ENCODE assay signal across 8 cellular contexts in genomic region chr13:19782727-19783682, GRCh38. TPM values are rescaled to one million over a fixed set of nuclear protein-coding genes. Genes with fewer than 3 reads are reported as not detected.
DNase-seq lines count a peak whose midpoint lies in the region; ATAC-seq and TF ChIP-seq lines count a peak whose summit lies in the region.
"Not testable (repeated sequence)": the region's sequence is repeated elsewhere in the genome, so short reads cannot be mapped to it uniquely, and the experiment has no call there.

TSS of gene PSPC1 (minus strand) at chr13:19782945. CDS start at chr13:19782757, 188 bp downstream.

- CTCF ChIA-PET in T-cell (lab: Charles Lee), result interaction anchor here (0.6 to 1.6 kb wide), 7 partner anchors 41 to 177 kb away, joined by 3 to 8 read pairs (median 4); no protein-coding TSS in a partner anchor

- H3K36me3 Mint-ChIP-seq in T-cell, result not testable (repeated sequence)

- peak within 1 kb of the TSS; percentile 98 for H3K27ac Mint-ChIP-seq in T-cell

- H3K4me3 ChIP-seq in GM12865 (ENCODE audit: low read depth, low read length) (peak within 1 kb of the TSS; percentile 94), cardiac muscle cell (peak within 1 kb of the TSS; percentile 91), parathyroid adenoma (ENCODE audit: low read depth, low read length) (peak within 1 kb of the TSS; percentile 89), tibial nerve (peak within 1 kb of the TSS; percentile 60 to 94 (median 88))

- peak; percentile 37 to 96 for TF ChIP-seq EP300 in tibial nerve (IDR thresholded peaks at IDR 0.05)

- peak within 1 kb of the TSS; percentile 94 to 98 (median 97) for H3K4me3 Mint-ChIP-seq in T-cell

- POLR2A ChIA-PET in T-cell (lab: Charles Lee), result interaction anchor here in 1 of 2 donors (0.5 to 1.3 kb wide), 3 partner anchors 63 to 340 kb away, joined by 3 to 6 read pairs (median 5); no protein-coding TSS in a partner anchor

- H3K79me2 ChIP-seq in parathyroid adenoma, result not testable (repeated sequence)

- not testable (repeated sequence) for H3K4me1 ChIP-seq in cardiac muscle cell (ENCODE audit: low read depth); parathyroid adenoma; tibial nerve

- H3K27me3 ChIP-seq in cardiac muscle cell; parathyroid adenoma (ENCODE audit: control insufficient read depth, insufficient read depth, low read length); tibial nerve: not testable (repeated sequence)

- peak within 1 kb of the TSS; percentile 86 for H2AFZ ChIP-seq in parathyroid adenoma

- ATAC-seq in HG02798 (IDR thresholded peaks at IDR 0.05; ENCODE audit: poor library complexity, unreplicated experiment) (peak; percentile 94), T-cell (replicated peaks in 1 of 4) (peak; percentile 89 to 93 (median 92))

- 20 to 23% (median 20%) methylated on average over 50 of the region's 50 CpGs for WGBS in adipose tissue, 3 donors
- 20 to 21% methylated on average over 50 of the region's 50 CpGs for WGBS in tibial nerve, 2 donors

- not testable (repeated sequence) for H3K9me3 ChIP-seq in cardiac muscle cell (ENCODE audit: low read depth); parathyroid adenoma (ENCODE audit: control insufficient read depth, low read length); tibial nerve

- not testable (repeated sequence) for TF ChIP-seq CTCF in GM12865 (IDR thresholded peaks at IDR 0.05; ENCODE audit: insufficient read depth, low read depth, low read length, missing control alignments); cardiac muscle cell (IDR thresholded peaks at IDR 0.05; ENCODE audit: low read depth, low read length); parathyroid adenoma (IDR thresholded peaks at IDR 0.05)
- TF ChIP-seq CTCF in tibial nerve (IDR thresholded peaks at IDR 0.05), result peak in 1 of 5 experiments; percentile 31

- H3K4me2 ChIP-seq in parathyroid adenoma (ENCODE audit: low read length), result peak within 1 kb of the TSS; percentile 71

- H3K27ac ChIP-seq in adipose tissue (ENCODE audit: low read depth, low read length) (peak within 1 kb of the TSS; percentile 72), cardiac muscle cell (peak within 1 kb of the TSS; percentile 96), parathyroid adenoma (peak within 1 kb of the TSS; percentile 91), tibial nerve (peak within 1 kb of the TSS; percentile 68 to 98 (median 95))

- H3K36me3 ChIP-seq in cardiac muscle cell; parathyroid adenoma (ENCODE audit: control insufficient read depth, insufficient read depth, low read length); tibial nerve: not testable (repeated sequence)

- H3K4me1 Mint-ChIP-seq in T-cell, result peaks cover 6 to 12% (median 7%) of the 10 kb centered on the region in 3 donors

- peak; percentile 97 for DNase-seq in GM12865 (ENCODE audit: low read depth)
- peak; percentile 71 for DNase-seq in NCI-H1436 treated with DMSO at 0.1 percent for 48 hours (lab: John Stamatoyannopoulos, UW)
- peak; percentile 89 to 96 (median 94) for DNase-seq in T-cell
- peak; percentile 96 for DNase-seq in cardiac muscle cell (ENCODE audit: low read depth in 1 of 2, low spot score in 1 of 2)
- peak; percentile 84 to 87 for DNase-seq in tibial nerve (ENCODE audit: low spot score in 2 of 2)

- H3K9ac ChIP-seq in parathyroid adenoma, result peak within 1 kb of the TSS; percentile 72

- H3K27me3 Mint-ChIP-seq in T-cell, result not testable (repeated sequence)

- TF ChIP-seq POLR2A in tibial nerve (IDR thresholded peaks at IDR 0.05), result peak; percentile 72 to 91

- not testable (repeated sequence) for H3K9me3 Mint-ChIP-seq in T-cell

RNA-seq across cellular contexts. Expression of gene PSPC1, which starts in this region (rescaled TPM):
- total RNA-seq in T-cell, result 10 to 100 TPM; 78.4 to 94.0 (median 87.2) TPM
- 10 to 100 TPM; 10.6 to 28.5 (median 23.5) TPM for polyA plus RNA-seq in adipose tissue
- 72.5 and 78.4 TPM in 2 replicates for total RNA-seq in cardiac muscle cell
- 29.2 and 39.5 TPM in 2 replicates for polyA plus RNA-seq in cardiac muscle cell
- 100 to 1,000 TPM in 1 of 4 donors, 10 to 100 TPM in 3; 61.0 to 108 (median 82.0) TPM for total RNA-seq in tibial nerve

Comparison
In these comparisons a context has a peak if more than half of its experiments do, and no peak if none do; other contexts are left out.
1. Peak in every context shown above with its lines: DNase-seq, ATAC-seq, H3K4me3 ChIP-seq and H3K27ac ChIP-seq.